In genomic region chrX:129931411-129932136, GRCh38 we compare ENCODE assay signal across 8 cellular contexts. TPM values are rescaled to one million over a fixed set of nuclear protein-coding genes. Genes with fewer than 3 reads are reported as not detected.
DNase-seq lines count a peak whose midpoint lies in the region; ATAC-seq lines count a peak whose summit lies in the region.

No MANE protein-coding gene starts in this region.

- peak overlapping the region; percentile 61 for H2BK120ac ChIP-seq in mesenchymal stem cell (ENCODE audit: low read depth, low read length)

- H3K9me3 ChIP-seq in endocrine pancreas (ENCODE audit: control insufficient read depth, low read length) (no peaks in the 10 kb centered on the region), mesenchymal stem cell (ENCODE audit: control insufficient read depth, low read length) (no peaks in the 10 kb centered on the region)

- H3K9ac ChIP-seq in endocrine pancreas (ENCODE audit: control insufficient read depth, insufficient read depth, low read length) (peak overlapping the region; percentile 84), mesenchymal stem cell (ENCODE audit: low read length) (peak overlapping the region; percentile 87)

- H3K23ac ChIP-seq in mesenchymal stem cell (ENCODE audit: low read length in 2 of 2) = peak overlapping the region in 1 of 2 experiments; percentile 59

- H2BK5ac ChIP-seq in mesenchymal stem cell (ENCODE audit: low read depth, low read length, poor library complexity, severe bottlenecking) = peak overlapping the region; percentile 51

- H2AK5ac ChIP-seq in mesenchymal stem cell (ENCODE audit: low read length, severe bottlenecking) = no peak overlapping the region

- peak overlapping the region; percentile 89 for H4K8ac ChIP-seq in mesenchymal stem cell (ENCODE audit: low read length)

- H2AFZ ChIP-seq in mesenchymal stem cell (ENCODE audit: low read depth, low read length) = peak overlapping the region; percentile 69

- H3K4me1 ChIP-seq in endocrine pancreas (ENCODE audit: control insufficient read depth, insufficient read depth, low read length) = no peaks in the 10 kb centered on the region
- H3K4me1 ChIP-seq in mesenchymal stem cell (ENCODE audit: control insufficient read depth, insufficient read depth, low read depth, low read length) = peaks cover 3% of the 10 kb centered on the region

- peak overlapping the region in 1 of 2 experiments; percentile 11 for H3K14ac ChIP-seq in mesenchymal stem cell (ENCODE audit: low read length in 2 of 2)

- H4K91ac ChIP-seq in mesenchymal stem cell (ENCODE audit: low read length) = peak overlapping the region; percentile 97

- ATAC-seq in GM18873 (IDR thresholded peaks at IDR 0.05; ENCODE audit: low FRiP score, unreplicated experiment) (peak; percentile 64), HG03108 (IDR thresholded peaks at IDR 0.05; ENCODE audit: unreplicated experiment) (peak; percentile 61)

- peak overlapping the region; percentile 94 for H3K18ac ChIP-seq in mesenchymal stem cell (ENCODE audit: low read depth in 1 of 2, low read length in 2 of 2)

- DNase-seq in AG20443 (ENCODE audit: low spot score) (peak; percentile 93), NCI-H460 (ENCODE audit: extremely low read depth, low read depth) (peak; percentile 94), mesenchymal stem cell (peak; percentile 92)
- DNase-seq in activated CD8-positive, alpha-beta memory T cell treated with anti-CD3 and anti-CD28 coated beads for 1 hour (ENCODE audit: extremely low read depth in 1 of 2, low read depth in 1 of 2) = peak; percentile 20 to 24
- DNase-seq in stimulated activated CD8-positive, alpha-beta memory T cell treated with anti-CD3 and anti-CD28 coated beads, Interleukin-12 subunit alpha, Interleukin-12 subunit beta, amount 100 ng/mL, for 4 hours (ENCODE audit: low read depth) = peak; percentile 13

- peak overlapping the region; percentile 83 for H3K4me2 ChIP-seq in mesenchymal stem cell (ENCODE audit: low read length, poor library complexity, severe bottlenecking)

- H3K4me3 ChIP-seq in endocrine pancreas (ENCODE audit: control insufficient read depth, insufficient read depth, low read length) (peak overlapping the region; percentile 42), mesenchymal stem cell (ENCODE audit: insufficient read depth in 1 of 2, low read depth in 1 of 2, low read length in 2 of 2) (peak overlapping the region; percentile 69 to 76)

- H3K79me1 ChIP-seq in mesenchymal stem cell (replicated peaks; ENCODE audit: low read length, poor library complexity, severe bottlenecking) = no peaks in the 10 kb centered on the region

- H3K27me3 ChIP-seq in endocrine pancreas (ENCODE audit: control insufficient read depth, insufficient read depth, low read length) = no peaks in the 10 kb centered on the region
- H3K27me3 ChIP-seq in mesenchymal stem cell (ENCODE audit: control insufficient read depth in 1 of 2, insufficient read depth in 1 of 2, low read length in 2 of 2) = peaks cover 22 to 26% of the 10 kb centered on the region in 2 experiments

- H2BK12ac ChIP-seq in mesenchymal stem cell (ENCODE audit: low read length in 2 of 2) = peak overlapping the region in 1 of 2 experiments; percentile 42

- H3K36me3 ChIP-seq in endocrine pancreas (ENCODE audit: control insufficient read depth, insufficient read depth, low read length) (no peaks in the 10 kb centered on the region), mesenchymal stem cell (ENCODE audit: control insufficient read depth in 1 of 2, insufficient read depth in 2 of 2, low read depth in 1 of 2, low read length in 2 of 2) (peaks cover 8 to 24% of the 10 kb centered on the region in 2 experiments)

- WGBS in mesenchymal stem cell = 1% methylated on average over 30 of the region's 50 CpGs

- H2BK15ac ChIP-seq in mesenchymal stem cell (ENCODE audit: low read depth, poor library complexity, severe bottlenecking) = peak overlapping the region; percentile 52

- peak overlapping the region; percentile 81 for H3K27ac ChIP-seq in mesenchymal stem cell (ENCODE audit: low read length, poor library complexity, severe bottlenecking)

- H3K4ac ChIP-seq in mesenchymal stem cell (ENCODE audit: low read depth in 1 of 2, low read length in 2 of 2) = peak overlapping the region; percentile 35 to 58

RNA-seq across cellular contexts. Expression of gene UTP14A, which starts 25.6 kb away (rescaled TPM):
- 50.9 and 53.6 TPM in 2 replicates for total RNA-seq in NCI-H460 (2014; rRNA removed; shearing (Covaris generic))
- polyA plus RNA-seq in NCI-H460 (2014; cell fraction: nucleus; rRNA removed) = 29.0 and 33.5 TPM in 2 replicates
- polyA plus RNA-seq in mesenchymal stem cell (2013, experiment 1 of 2) = 17.5 TPM
- polyA plus RNA-seq in mesenchymal stem cell (2013, experiment 2 of 2) = 17.4 TPM

RNA-seq across cellular contexts. Expression of gene BCORL1, which starts 50.9 kb away (rescaled TPM):
- 2.0 and 2.8 TPM in 2 replicates for total RNA-seq in NCI-H460 (2014; rRNA removed; shearing (Covaris generic))
- 1.3 and 1.5 TPM in 2 replicates for polyA plus RNA-seq in NCI-H460 (2014; cell fraction: nucleus; rRNA removed)
- 6.8 TPM for polyA plus RNA-seq in mesenchymal stem cell (2013, experiment 1 of 2)
- polyA plus RNA-seq in mesenchymal stem cell (2013, experiment 2 of 2) = 6.1 TPM

Comparison
In these comparisons a context has a peak if more than half of its experiments do, and no peak if none do; other contexts are left out.
1. Peak in every context shown above with its lines: DNase-seq, ATAC-seq, H3K4me3 ChIP-seq and H3K27ac ChIP-seq.
2. DNase-seq: peak in every context shown above with its lines; median percentile 94 in NCI-H460; 93 in AG20443; 92 in mesenchymal stem cell; 22 in activated CD8-positive, alpha-beta memory T cell treated with anti-CD3 and anti-CD28 coated beads for 1 hour; 13 in stimulated activated CD8-positive, alpha-beta memory T cell treated with anti-CD3 and anti-CD28 coated beads, Interleukin-12 subunit alpha, Interleukin-12 subunit beta, amount 100 ng/mL, for 4 hours.